Comparison of ENCODE assay signal across 11 cellular contexts in genomic region chr1:245096330-245097066, GRCh38.
"Had no signal": no experiment of that assay in that cellular context is flagged by ENCODE, and none has a peak within 500 bp of the region (broad histone marks: within the 10 kb centered on the region; RNA-seq: fewer than 3 reads in every experiment).

No MANE protein-coding gene starts in this region.

- FAIRE-seq: islet of Langerhans had no signal

- DNase-seq: activated CD4-positive, alpha-beta T cell treated with anti-CD3 and anti-CD28 coated beads for 4 hours; activated CD8-positive, alpha-beta T cell treated with anti-CD3 and anti-CD28 coated beads for 36 hours; activated naive CD4-positive, alpha-beta T cell; endodermal cell; ovary; stimulated activated CD4-positive, alpha-beta T cell treated with anti-CD3 and anti-CD28 coated beads, Interleukin-4, amount 100 ng/mL, for 4 hours had no signal

- H3K27ac Mint-ChIP-seq: activated CD8-positive, alpha-beta T cell treated with anti-CD3 and anti-CD28 coated beads for 36 hours; activated T-helper 1 cell treated with anti-CD3 and anti-CD28 coated beads, Interleukin-12 subunit alpha, Interleukin-12 subunit beta, Interleukin-2, Interleukin-4 antibody, amounts not matched to agents 30 ng/mL and 10 ng/mL and 1 ng/mL, durations not matched to agents 14 hours and 24 hours and 36 hours; endodermal cell; memory B cell; nephron had no signal

- H3K4me3 ChIP-seq: ovary, tibial nerve had no signal

- ATAC-seq: activated CD8-positive, alpha-beta T cell treated with anti-CD3 and anti-CD28 coated beads for 36 hours had no signal

- H3K27me3 ChIP-seq: ovary, tibial nerve had no signal

- H3K36me3 ChIP-seq: ovary had no signal

- H3K4me3 Mint-ChIP-seq: activated CD8-positive, alpha-beta T cell treated with anti-CD3 and anti-CD28 coated beads for 36 hours; activated T-helper 1 cell treated with anti-CD3 and anti-CD28 coated beads, Interleukin-12 subunit alpha, Interleukin-12 subunit beta, Interleukin-2, Interleukin-4 antibody, amounts not matched to agents 30 ng/mL and 10 ng/mL and 1 ng/mL, durations not matched to agents 14 hours and 24 hours and 36 hours; endodermal cell; memory B cell; nephron had no signal

- H3K4me1 ChIP-seq: tibial nerve had no signal

- H3K4me1 Mint-ChIP-seq: memory B cell, nephron had no signal

- H3K9me3 Mint-ChIP-seq: activated CD8-positive, alpha-beta T cell treated with anti-CD3 and anti-CD28 coated beads for 36 hours; activated T-helper 1 cell treated with anti-CD3 and anti-CD28 coated beads, Interleukin-12 subunit alpha, Interleukin-12 subunit beta, Interleukin-2, Interleukin-4 antibody, amounts not matched to agents 30 ng/mL and 10 ng/mL and 1 ng/mL, durations not matched to agents 14 hours and 24 hours and 36 hours; endodermal cell had no signal

- H3K27ac ChIP-seq: ovary, tibial nerve had no signal

- H3K27me3 Mint-ChIP-seq: activated CD8-positive, alpha-beta T cell treated with anti-CD3 and anti-CD28 coated beads for 36 hours had no signal

- H3K9me3 ChIP-seq: ovary, tibial nerve had no signal

- H3K36me3 Mint-ChIP-seq: memory B cell had no signal
